In genomic region chr14:23536906-23537305, GRCh38 we compare ENCODE assay signal across 12 cellular contexts. TPM values are rescaled to one million over a fixed set of nuclear protein-coding genes. Genes with fewer than 3 reads are reported as not detected.
A peak's percentile ranks its signal among the peaks of the same experiment; 100 is the strongest.
DNase-seq lines count a peak whose midpoint lies in the region; ATAC-seq and TF ChIP-seq lines count a peak whose summit lies in the region.
"Not testable (repeated sequence)": the region's sequence is repeated elsewhere in the genome, so short reads cannot be mapped to it uniquely, and the experiment has no call there.
"Had no signal": no experiment of that assay in that cellular context is flagged by ENCODE, and none has a peak within 500 bp of the region (broad histone marks: within the 10 kb centered on the region; RNA-seq: fewer than 3 reads in every experiment).

No MANE protein-coding gene starts in this region.

- ATAC-seq in WTC11: not testable (repeated sequence)

- H3K36me3 ChIP-seq in ES-I3 (ENCODE audit: insufficient read depth, low read length); endodermal cell (ENCODE audit: control insufficient read depth, insufficient read depth, low read length): not testable (repeated sequence)
- peaks cover 34% of the 10 kb centered on the region for H3K36me3 ChIP-seq in HUES48 (ENCODE audit: control insufficient read depth, insufficient read depth, low read length)
- peaks cover 11% of the 10 kb centered on the region for H3K36me3 ChIP-seq in iPS-18a (ENCODE audit: control insufficient read depth, low read depth, low read length)

- POLR2A ChIA-PET in WTC11 (lab: Charles Lee): interaction anchor here (0.7 to 5.5 kb wide), 15 partner anchors 8 to 216 kb away, joined by 3 to 102 read pairs (median 13); partner anchors contain the start of genes PABPN1, THTPA and ZFHX2

- H3K9ac ChIP-seq in ES-I3 (ENCODE audit: low read depth, low read length) (peak overlapping the region; percentile 82), iPS-18a (ENCODE audit: low read length) (peak overlapping the region; percentile 24)
- not testable (repeated sequence) for H3K9ac ChIP-seq in HUES48 (ENCODE audit: low read depth, low read length); endodermal cell (ENCODE audit: extremely low read depth, low read length, poor library complexity, severe bottlenecking)

- WGBS in endodermal cell (ENCODE audit: insufficient coverage in 1 of 2, insufficient read length in 1 of 2), 2 experiments: 90 to 93% methylated on average over 3 to 6 of the region's 6 CpGs

- H3K4me1 Mint-ChIP-seq in WTC11: peaks cover 51% of the 10 kb centered on the region
- peaks cover 28% of the 10 kb centered on the region for H3K4me1 Mint-ChIP-seq in endodermal cell
- H3K4me1 Mint-ChIP-seq in nephron: peaks cover 28% of the 10 kb centered on the region

- H3K27me3 ChIP-seq in HUES48 (ENCODE audit: control insufficient read depth, insufficient read depth, low read length); endodermal cell (ENCODE audit: control insufficient read depth, insufficient read depth, low read length, poor library complexity, severe bottlenecking); iPS-18a (ENCODE audit: control insufficient read depth, insufficient read depth, low read length): not testable (repeated sequence)

- CTCF ChIA-PET in WTC11 (lab: Charles Lee): interaction anchor here (0.7 to 7.8 kb wide), 19 partner anchors 9 to 1336 kb away, joined by 3 to 181 read pairs (median 8); partner anchors contain the start of genes AP1G2, THTPA and ZFHX2

- H3K36me3 Mint-ChIP-seq in WTC11: peaks cover 33% of the 10 kb centered on the region
- H3K36me3 Mint-ChIP-seq in endodermal cell (ENCODE audit: low read depth): peaks cover 16% of the 10 kb centered on the region
- H3K36me3 Mint-ChIP-seq in nephron (ENCODE audit: low read depth): not testable (repeated sequence)

- TF ChIP-seq CTCF in WTC11 (IDR thresholded peaks at IDR 0.05); endodermal cell (conservative IDR thresholded peaks at IDR 0.05); nephron (IDR thresholded peaks at IDR 0.05; ENCODE audit: unreplicated experiment in 3 of 3): not testable (repeated sequence)

- peak overlapping the region; percentile 83 for H3K4me3 Mint-ChIP-seq in WTC11
- H3K4me3 Mint-ChIP-seq in endodermal cell: peak overlapping the region; percentile 57
- H3K4me3 Mint-ChIP-seq in nephron: not testable (repeated sequence)

- H3K4me3 ChIP-seq in HUES48 (ENCODE audit: low read depth, low read length): peak overlapping the region; percentile 77
- H3K4me3 ChIP-seq in endodermal cell (ENCODE audit: low read length): not testable (repeated sequence)
- peak overlapping the region; percentile 75 for H3K4me3 ChIP-seq in iPS-18a (ENCODE audit: low read length)

- not testable (repeated sequence) for H3K9me3 Mint-ChIP-seq in WTC11, endodermal cell, nephron

- DNase-seq in WTC11 (ENCODE audit: low spot score); endodermal cell: not testable (repeated sequence)
- DNase-seq in occipital lobe (lab: John Stamatoyannopoulos, UW): peak; percentile 11

- not testable (repeated sequence) for H3K9me3 ChIP-seq in ES-I3 (ENCODE audit: control insufficient read depth, insufficient read depth, low read length); HUES48 (ENCODE audit: control insufficient read depth, insufficient read depth, low read length); endodermal cell (ENCODE audit: control insufficient read depth, low read length); iPS-18a (ENCODE audit: control insufficient read depth, low read depth, low read length)

- peak overlapping the region; percentile 100 for H3K27ac Mint-ChIP-seq in WTC11
- H3K27ac Mint-ChIP-seq in endodermal cell: peak overlapping the region; percentile 90
- peak overlapping the region in 2 of 3 experiments; percentile 53 to 92 for H3K27ac Mint-ChIP-seq in nephron

- H3K27me3 Mint-ChIP-seq in WTC11 (ENCODE audit: low read depth); endodermal cell (ENCODE audit: insufficient read depth); nephron (ENCODE audit: low read depth): not testable (repeated sequence)

- peak overlapping the region; percentile 99 for H3K27ac ChIP-seq in HUES48 (ENCODE audit: low read depth, low read length)
- not testable (repeated sequence) for H3K27ac ChIP-seq in endodermal cell (ENCODE audit: low read depth, low read length); iPS-18a (ENCODE audit: low read length)

- H3K4me1 ChIP-seq in ES-I3 (ENCODE audit: insufficient read depth, low read length) (peaks cover 27% of the 10 kb centered on the region), HUES48 (ENCODE audit: control insufficient read depth, insufficient read depth, low read length) (peaks cover 33% of the 10 kb centered on the region), endodermal cell (ENCODE audit: control insufficient read depth, insufficient read depth, low read length) (peaks cover 12% of the 10 kb centered on the region), iPS-18a (ENCODE audit: control insufficient read depth, low read depth, low read length) (peaks cover 26% of the 10 kb centered on the region)

RNA-seq across cellular contexts. Expression of gene ZFHX2, which starts 14.7 kb away (rescaled TPM):
- total RNA-seq in WTC11 (2021) (16.4 to 26.2 TPM (median 25.7 TPM) in 3 replicates), endodermal cell (10 to 100 TPM; 12.8 to 15.4 TPM), occipital lobe (1.2 TPM)
- polyA plus RNA-seq in endodermal cell (2013, experiment 1 of 2): 15.2 TPM
- 13.2 TPM for polyA plus RNA-seq in endodermal cell (2013, experiment 2 of 2)

RNA-seq across cellular contexts. Expression of gene THTPA, which starts 19.2 kb away (rescaled TPM):
- total RNA-seq in WTC11 (2021) (20.0 to 26.2 TPM (median 25.4 TPM) in 3 replicates), endodermal cell (10 to 100 TPM; 13.0 to 17.0 TPM), occipital lobe (6.9 TPM)
- 17.3 TPM for polyA plus RNA-seq in endodermal cell (2013, experiment 1 of 2)
- 15.7 TPM for polyA plus RNA-seq in endodermal cell (2013, experiment 2 of 2)

RNA-seq across cellular contexts. Expression of gene AP1G2, which starts 30.7 kb away (rescaled TPM):
- total RNA-seq in WTC11 (2021) (108 to 122 TPM (median 115 TPM) in 3 replicates), endodermal cell (100 to 1,000 TPM; 203 to 209 TPM), occipital lobe (10.0 TPM)
- polyA plus RNA-seq in endodermal cell (2013, experiment 1 of 2): 85.8 TPM
- 69.8 TPM for polyA plus RNA-seq in endodermal cell (2013, experiment 2 of 2)

RNA-seq across cellular contexts. Expression of gene JPH4, which starts 41.7 kb away (rescaled TPM):
- total RNA-seq in WTC11 (2021): 50.1 to 62.0 TPM (median 60.0 TPM) in 3 replicates
- under 1 TPM; 0.18 to 0.91 TPM for total RNA-seq in endodermal cell
- polyA plus RNA-seq in endodermal cell (2013, experiment 1 of 2): 13.1 TPM
- 12.8 TPM for polyA plus RNA-seq in endodermal cell (2013, experiment 2 of 2)
- 28.9 TPM for total RNA-seq in occipital lobe
- total RNA-seq: Caco-2; CD4-positive, alpha-beta T cell; GM23248; IMR-90 had no signal
- polyA plus RNA-seq: BJ, GM23248, IMR-90 had no signal
